Comparison of ENCODE assay signal across 8 cellular contexts in genomic region chr11:35944503-35945136, GRCh38. TPM values are rescaled to one million over a fixed set of nuclear protein-coding genes. Genes with fewer than 3 reads are reported as not detected.
DNase-seq lines count a peak whose midpoint lies in the region; ATAC-seq and TF ChIP-seq lines count a peak whose summit lies in the region.

No MANE protein-coding gene starts in this region.

- DNase-seq in GM23248 = peak; percentile 59
- peak; percentile 15 to 27 for DNase-seq in cardiac muscle cell (ENCODE audit: low read depth in 1 of 2, low spot score in 1 of 2)
- DNase-seq in stimulated activated CD8-positive, alpha-beta memory T cell treated with anti-CD3 and anti-CD28 coated beads, Interleukin-4, amount 100 ng/mL, for 48 hours = no peak

- H3K36me3 ChIP-seq in GM23248 (ENCODE audit: low read depth) = no peaks in the 10 kb centered on the region
- no peaks in the 10 kb centered on the region for H3K36me3 ChIP-seq in cardiac muscle cell
- no peaks in the 10 kb centered on the region for H3K36me3 ChIP-seq in rectal smooth muscle tissue (ENCODE audit: control insufficient read depth, insufficient read depth, low read length)

- peak overlapping the region; percentile 79 for H3K9ac ChIP-seq in GM23248
- H3K9ac ChIP-seq in rectal smooth muscle tissue (ENCODE audit: low read length) = no peak overlapping the region

- no peak for TF ChIP-seq CTCF in WI38 (IDR thresholded peaks at IDR 0.05; ENCODE audit: low read depth, low read length)
- no peak for TF ChIP-seq CTCF in cardiac muscle cell (IDR thresholded peaks at IDR 0.05; ENCODE audit: low read depth, low read length)

- ATAC-seq in GM19397 (IDR thresholded peaks at IDR 0.05; ENCODE audit: unreplicated experiment) (no peak), GM21576 (IDR thresholded peaks at IDR 0.05; ENCODE audit: unreplicated experiment) (no peak), GM21619 (IDR thresholded peaks at IDR 0.05; ENCODE audit: unreplicated experiment) (no peak)

- peaks cover 8% of the 10 kb centered on the region; the same call in 1 of the 2 replicates for H3F3A ChIP-seq in GM23248 (ENCODE audit: insufficient read depth)

- H3K9me2 ChIP-seq in GM23248 (ENCODE audit: insufficient read depth) = no peaks in the 10 kb centered on the region

- H3K79me2 ChIP-seq in GM23248 (ENCODE audit: insufficient read depth) = peaks cover 20% of the 10 kb centered on the region

- H3K4me2 ChIP-seq in GM23248 (ENCODE audit: unreplicated experiment) = peak overlapping the region; percentile 84

- peak overlapping the region; percentile 87 for H2AFZ ChIP-seq in GM23248

- H3K4me1 ChIP-seq in GM23248 (ENCODE audit: insufficient read depth) (peaks cover 10% of the 10 kb centered on the region; the same call in 1 of the 2 replicates), cardiac muscle cell (ENCODE audit: low read depth) (no peaks in the 10 kb centered on the region), rectal smooth muscle tissue (ENCODE audit: control insufficient read depth, insufficient read depth, low read length) (peaks cover 5% of the 10 kb centered on the region)

- in situ Hi-C loops in GM23248 (cut with MboI) = no loop called here

- H3K27ac ChIP-seq in GM23248 (peak overlapping the region; percentile 29), cardiac muscle cell (no peak overlapping the region), rectal smooth muscle tissue (ENCODE audit: low read depth, low read length) (no peak overlapping the region)

- H3K27me3 ChIP-seq in GM23248 (replicated peaks; ENCODE audit: insufficient read depth) (0 out of 2 replicates have a peak, but pooled peaks cover 5% of the 10 kb centered on the region), cardiac muscle cell (peaks cover 6% of the 10 kb centered on the region), rectal smooth muscle tissue (ENCODE audit: control insufficient read depth, insufficient read depth, low read length) (no peaks in the 10 kb centered on the region)

- 1 to 2% methylated on average over 32 of the region's 32 CpGs for WGBS in GM23248 (ENCODE audit: low coverage in 1 of 2, low lambda C conversion rate in 2 of 2, missing lambda C conversion rate in 2 of 2), 2 experiments

- H4K20me1 ChIP-seq in GM23248 (ENCODE audit: insufficient read depth) = no peaks in the 10 kb centered on the region

- H3K9me3 ChIP-seq in GM23248 (ENCODE audit: low read depth) (no peaks in the 10 kb centered on the region), cardiac muscle cell (ENCODE audit: low read depth) (no peaks in the 10 kb centered on the region)

- H3K4me3 ChIP-seq in GM23248 (peak overlapping the region; percentile 87), WI38 (ENCODE audit: low read depth, low read length) (peak overlapping the region; percentile 79), cardiac muscle cell (peak overlapping the region; percentile 69), rectal smooth muscle tissue (ENCODE audit: low read length) (peak overlapping the region; percentile 80)

RNA-seq across cellular contexts. Expression of gene LDLRAD3, which starts 0.8 kb away (rescaled TPM):
- 3.3 and 6.2 TPM in 2 replicates for total RNA-seq in GM23248 (2014; rRNA removed; shearing (Covaris generic))
- polyA plus RNA-seq in GM23248 (2016; fragmentation: Nextera tagmentation; extraction: Ambion mirVana) (6.6 and 7.7 TPM in 2 replicates), cardiac muscle cell (7.2 and 9.5 TPM in 2 replicates)
- 6.2 and 12.3 TPM in 2 replicates for total RNA-seq in cardiac muscle cell
